Comparison of ENCODE assay signal across 11 cellular contexts in the genomic region with DNA sequence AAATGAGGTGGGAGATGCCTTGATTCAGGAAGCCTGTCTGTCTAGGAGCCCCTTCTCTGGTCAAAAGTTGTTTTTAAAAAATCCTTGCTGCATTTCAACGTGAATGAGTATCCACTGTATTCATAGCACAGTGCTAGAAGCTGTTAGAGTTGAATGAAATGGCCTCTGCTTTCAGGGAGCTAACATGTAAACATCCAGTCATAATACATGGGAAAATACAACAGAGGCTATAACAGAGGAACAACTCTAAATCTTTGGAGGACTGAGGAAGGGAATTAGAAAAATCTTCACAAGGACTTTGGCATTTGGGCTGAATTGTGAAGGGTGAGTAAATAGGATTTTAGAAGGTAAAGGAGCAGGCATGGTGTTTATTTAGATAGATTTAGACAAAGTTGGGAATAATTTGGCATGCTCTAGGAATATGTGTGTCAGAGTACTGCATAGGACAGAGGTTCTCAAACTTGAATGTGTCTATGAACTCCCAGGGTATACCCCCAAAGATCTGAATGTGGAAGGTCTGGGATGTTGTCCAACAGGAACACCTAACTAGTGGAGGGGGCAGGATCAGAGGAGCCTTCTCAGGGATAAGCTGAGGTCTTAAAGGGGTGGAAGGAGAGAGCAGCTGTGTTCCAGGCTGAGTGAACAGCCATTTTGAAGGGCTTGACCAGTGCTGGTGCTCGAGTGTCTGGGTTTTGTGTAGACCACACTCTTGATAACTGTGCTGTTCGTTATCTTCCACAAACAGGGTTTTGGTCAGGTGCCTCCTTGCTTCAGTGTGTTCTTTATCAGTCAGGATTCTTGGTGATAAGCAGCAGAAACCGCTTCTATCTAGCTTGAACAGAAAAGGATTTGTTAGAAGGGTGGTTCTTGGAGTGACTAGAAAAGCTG. TPM values are rescaled to one million over a fixed set of nuclear protein-coding genes. Genes with fewer than 3 reads are reported as not detected.
DNase-seq lines count a peak whose midpoint lies in the region; ATAC-seq, FAIRE-seq and TF ChIP-seq lines count a peak whose summit lies in the region.
"Had no signal": no experiment of that assay in that cellular context is flagged by ENCODE, and none has a peak within 500 bp of the region (broad histone marks: within the 10 kb centered on the region; RNA-seq: fewer than 3 reads in every experiment).

No MANE protein-coding gene starts in this region.

- no peak overlapping the region for H3K27ac ChIP-seq in CD8-positive, alpha-beta memory T cell (ENCODE audit: low read depth, low read length)
- no peak overlapping the region for H3K27ac ChIP-seq in brain microvascular endothelial cell

- no peak for FAIRE-seq in GM19239 (lab: Jason Lieb, UNC)
- FAIRE-seq: islet of Langerhans had no signal

- no peaks in the 10 kb centered on the region for H3K27me3 ChIP-seq in CD8-positive, alpha-beta memory T cell (ENCODE audit: insufficient read depth, low read length, poor library complexity, severe bottlenecking)
- no peaks in the 10 kb centered on the region for H3K27me3 ChIP-seq in brain microvascular endothelial cell (replicated peaks)

- DNase-seq in CD8-positive, alpha-beta memory T cell = no peak
- DNase-seq in NCI-H82 (lab: John Stamatoyannopoulos, UW) = peak; percentile 72
- no peak for DNase-seq in MCF 10A (ENCODE audit: unreplicated experiment)
- DNase-seq in natural killer cell treated with Interleukin-12 subunit alpha and Interleukin-12 subunit beta and Interleukin-15 and Interleukin-18, amount 100 ng/mL, for 72 hours (ENCODE audit: low spot score) = no peak
- DNase-seq in brain microvascular endothelial cell = no peak
- DNase-seq in GM19239 (ENCODE audit: insufficient read length, low spot score) = no peak
- DNase-seq in putamen (ENCODE audit: low spot score) = no peak
- DNase-seq: activated T-cell treated with anti-CD3 and anti-CD28 coated beads, Interleukin-2, amount 50 U/mL, for 1 hour; NCI-H2107 had no signal

- no peaks in the 10 kb centered on the region for H3K9me3 ChIP-seq in CD8-positive, alpha-beta memory T cell (ENCODE audit: low read length)

- ATAC-seq in natural killer cell treated with Interleukin-12 subunit alpha and Interleukin-12 subunit beta and Interleukin-15 and Interleukin-18, amount 100 ng/mL, for 72 hours = no peak
- ATAC-seq in HG03108 (IDR thresholded peaks at IDR 0.05; ENCODE audit: unreplicated experiment) = no peak

- intact Hi-C loops in MCF 10A (cut with micrococcal nuclease) = no loop called here

- H3K27me3 Mint-ChIP-seq in CD8-positive, alpha-beta memory T cell = no peaks in the 10 kb centered on the region
- H3K27me3 Mint-ChIP-seq in MCF 10A (ENCODE audit: insufficient read depth, unreplicated experiment) = no peaks in the 10 kb centered on the region
- H3K27me3 Mint-ChIP-seq in natural killer cell treated with Interleukin-12 subunit alpha and Interleukin-12 subunit beta and Interleukin-15 and Interleukin-18, amount 100 ng/mL, for 72 hours = no peaks in the 10 kb centered on the region

- TF ChIP-seq CTCF in MCF 10A (IDR thresholded peaks at IDR 0.05; ENCODE audit: unreplicated experiment) (no peak), brain microvascular endothelial cell (IDR thresholded peaks at IDR 0.05; ENCODE audit: low read depth, low read length, missing control alignments) (no peak)

- H3K4me1 ChIP-seq in CD8-positive, alpha-beta memory T cell (ENCODE audit: insufficient read depth, low read length) = peaks cover 16% of the 10 kb centered on the region

- H3K9me3 Mint-ChIP-seq in CD8-positive, alpha-beta memory T cell = no peaks in the 10 kb centered on the region
- no peaks in the 10 kb centered on the region for H3K9me3 Mint-ChIP-seq in MCF 10A (ENCODE audit: unreplicated experiment)
- no peaks in the 10 kb centered on the region for H3K9me3 Mint-ChIP-seq in natural killer cell treated with Interleukin-12 subunit alpha and Interleukin-12 subunit beta and Interleukin-15 and Interleukin-18, amount 100 ng/mL, for 72 hours

- POLR2A ChIA-PET in CD8-positive, alpha-beta memory T cell (lab: Charles Lee) = interaction anchor here (0.7 kb wide), 1 partner anchor 13 kb away, joined by 3 read pairs; a partner anchor contains a TSS
- POLR2A ChIA-PET in MCF 10A (lab: Yijun Ruan, JAX) = interaction anchor here (1.6 to 7.6 kb wide), 2 partner anchors 12 kb away, joined by 8 to 98 read pairs; a partner anchor contains a TSS

- H3K4me3 ChIP-seq in CD8-positive, alpha-beta memory T cell (ENCODE audit: low read length) = no peak overlapping the region
- H3K4me3 ChIP-seq in brain microvascular endothelial cell (ENCODE audit: low read depth, low read length) = no peak overlapping the region

- BruUV-seq in MCF 10A (replicated peaks; lab: Mats Ljungman, UMichigan) = no TSS peak

- H3K4me1 Mint-ChIP-seq in CD8-positive, alpha-beta memory T cell = peaks cover 44 to 75% (median 70%) of the 10 kb centered on the region in 3 donors
- H3K4me1 Mint-ChIP-seq in MCF 10A (ENCODE audit: insufficient read depth, unreplicated experiment) = peaks cover 43% of the 10 kb centered on the region
- H3K4me1 Mint-ChIP-seq in natural killer cell treated with Interleukin-12 subunit alpha and Interleukin-12 subunit beta and Interleukin-15 and Interleukin-18, amount 100 ng/mL, for 72 hours (ENCODE audit: low read depth in 2 of 2) = peaks cover 51 to 55% of the 10 kb centered on the region in 2 donors

- H3K27ac Mint-ChIP-seq in CD8-positive, alpha-beta memory T cell = peak overlapping the region in 5 of 8 donors; percentile 1 to 69 (median 42)
- peak overlapping the region; percentile 67 for H3K27ac Mint-ChIP-seq in MCF 10A (ENCODE audit: low read depth, unreplicated experiment)
- peak overlapping the region; percentile 3 to 76 for H3K27ac Mint-ChIP-seq in natural killer cell treated with Interleukin-12 subunit alpha and Interleukin-12 subunit beta and Interleukin-15 and Interleukin-18, amount 100 ng/mL, for 72 hours

- CTCF ChIA-PET in CD8-positive, alpha-beta memory T cell (lab: Charles Lee) = interaction anchor here (1.1 to 2.3 kb wide), 2 partner anchors 12 to 148 kb away, joined by 4 to 9 read pairs; no protein-coding TSS in a partner anchor
- CTCF ChIA-PET in MCF 10A (lab: Yijun Ruan, JAX) = interaction anchor here (0.6 to 3.6 kb wide), 4 partner anchors 11 to 231 kb away, joined by 3 to 14 read pairs (median 4); no protein-coding TSS in a partner anchor

- no peak overlapping the region for H3K4me3 Mint-ChIP-seq in CD8-positive, alpha-beta memory T cell
- no peak overlapping the region for H3K4me3 Mint-ChIP-seq in MCF 10A (ENCODE audit: unreplicated experiment)
- no peak overlapping the region for H3K4me3 Mint-ChIP-seq in natural killer cell treated with Interleukin-12 subunit alpha and Interleukin-12 subunit beta and Interleukin-15 and Interleukin-18, amount 100 ng/mL, for 72 hours

- in situ Hi-C loops in brain microvascular endothelial cell (cut with HindIII; ENCODE audit: low pct_ligation_motif_present, low sequenced_read_pairs) = no loop called here

- peaks cover 0 to 13% (median 0%) of the 10 kb centered on the region in 3 donors for H3K36me3 Mint-ChIP-seq in CD8-positive, alpha-beta memory T cell
- peaks cover 27% of the 10 kb centered on the region for H3K36me3 Mint-ChIP-seq in MCF 10A (ENCODE audit: insufficient read depth, unreplicated experiment)
- H3K36me3 Mint-ChIP-seq in natural killer cell treated with Interleukin-12 subunit alpha and Interleukin-12 subunit beta and Interleukin-15 and Interleukin-18, amount 100 ng/mL, for 72 hours = peaks cover 5% of the 10 kb centered on the region

- no peaks in the 10 kb centered on the region for H3K36me3 ChIP-seq in CD8-positive, alpha-beta memory T cell (ENCODE audit: insufficient read depth, low read length)
- H3K36me3 ChIP-seq in brain microvascular endothelial cell (replicated peaks) = peaks cover 5% of the 10 kb centered on the region

RNA-seq across cellular contexts. Expression of a gene that starts 12.7 kb away (rescaled TPM):
- total RNA-seq in CD8-positive, alpha-beta memory T cell = 10 to 100 TPM; 85.1 to 87.1 TPM
- polyA plus RNA-seq in CD8-positive, alpha-beta memory T cell = 24.5 TPM
- total RNA-seq in MCF 10A (2022) = 88.4 and 104 TPM in 2 replicates
- 100 to 1,000 TPM; 205 to 211 TPM for total RNA-seq in natural killer cell treated with Interleukin-12 subunit alpha and Interleukin-12 subunit beta and Interleukin-15 and Interleukin-18, amount 100 ng/mL, for 72 hours

RNA-seq across cellular contexts. Expression of a gene that starts 45.1 kb away (rescaled TPM):
- 10 to 100 TPM; 17.9 to 19.9 TPM for total RNA-seq in CD8-positive, alpha-beta memory T cell
- 5.5 TPM for polyA plus RNA-seq in CD8-positive, alpha-beta memory T cell
- total RNA-seq in MCF 10A (2022) = 4.0 and 4.3 TPM in 2 replicates
- total RNA-seq in natural killer cell treated with Interleukin-12 subunit alpha and Interleukin-12 subunit beta and Interleukin-15 and Interleukin-18, amount 100 ng/mL, for 72 hours = 10 to 100 TPM; 25.1 to 26.3 TPM
